ENCODE assay signal across 30 cellular contexts in genomic region chr3:134080761-134081160, GRCh38. TPM values are rescaled to one million over a fixed set of nuclear protein-coding genes. Genes with fewer than 3 reads are reported as not detected.
"Had no signal": no experiment of that assay in that cellular context is flagged by ENCODE, and none has a peak within 500 bp of the region (broad histone marks: within the 10 kb centered on the region; RNA-seq: fewer than 3 reads in every experiment).

No MANE protein-coding gene starts in this region.

- H3K36me3 Mint-ChIP-seq: activated CD4-positive, alpha-beta memory T cell treated with anti-CD3 and anti-CD28 coated beads for 36 hours; activated naive CD8-positive, alpha-beta T cell had no signal

- H3K4me3 Mint-ChIP-seq: activated CD4-positive, alpha-beta memory T cell treated with anti-CD3 and anti-CD28 coated beads for 36 hours; activated CD4-positive, alpha-beta T cell treated with anti-CD3 and anti-CD28 coated beads for 36 hours; activated CD4-positive, alpha-beta T cell treated with anti-CD3 and anti-CD28 coated beads, Interleukin-2, amount 10 ng/mL, durations not matched to agents 24 days and 14 days; activated naive CD8-positive, alpha-beta T cell; activated T-cell treated with anti-CD3 and anti-CD28 coated beads, Interleukin-2, amount 50 U/mL, for 4 hours; activated T-helper 17 cell treated with anti-CD3 and anti-CD28 coated beads, Interleukin-2, amount 50 U/mL, for 72 hours had no signal

- H3K4me1 ChIP-seq: adrenal gland, body of pancreas, colonic mucosa, esophagus squamous epithelium, gastroesophageal sphincter, heart right ventricle had no signal

- H3K79me2 ChIP-seq: hepatocyte had no signal

- H3K9me3 Mint-ChIP-seq: activated CD4-positive, alpha-beta memory T cell treated with anti-CD3 and anti-CD28 coated beads for 36 hours; activated CD4-positive, alpha-beta T cell treated with anti-CD3 and anti-CD28 coated beads, Interleukin-2, amount 10 ng/mL, durations not matched to agents 24 days and 14 days; activated T-cell treated with anti-CD3 and anti-CD28 coated beads, Interleukin-2, amount 50 U/mL, for 4 hours; activated T-helper 17 cell treated with anti-CD3 and anti-CD28 coated beads, Interleukin-2, amount 50 U/mL, for 72 hours had no signal

- H3K4me1 Mint-ChIP-seq: activated CD4-positive, alpha-beta T cell treated with anti-CD3 and anti-CD28 coated beads for 36 hours; activated CD4-positive, alpha-beta T cell treated with anti-CD3 and anti-CD28 coated beads, Interleukin-2, amount 10 ng/mL, durations not matched to agents 24 days and 14 days; activated T-helper 17 cell treated with anti-CD3 and anti-CD28 coated beads, Interleukin-2, amount 50 U/mL, for 72 hours had no signal

- H3K27me3 Mint-ChIP-seq: activated CD4-positive, alpha-beta T cell treated with anti-CD3 and anti-CD28 coated beads for 36 hours; activated CD4-positive, alpha-beta T cell treated with anti-CD3 and anti-CD28 coated beads, Interleukin-2, amount 10 ng/mL, durations not matched to agents 24 days and 14 days had no signal

- H3K36me3 ChIP-seq: adrenal gland, colonic mucosa, esophagus squamous epithelium, gastroesophageal sphincter, heart right ventricle had no signal

- DNase-seq: activated CD4-positive, alpha-beta memory T cell treated with anti-CD3 and anti-CD28 coated beads for 36 hours; activated CD4-positive, alpha-beta T cell treated with anti-CD3 and anti-CD28 coated beads for 36 hours; activated CD4-positive, alpha-beta T cell treated with anti-CD3 and anti-CD28 coated beads, Interleukin-2, amount 10 ng/mL, durations not matched to agents 24 days and 14 days; activated CD4-positive, CD25-positive, alpha-beta regulatory T cell; activated CD4-positive, CD25-positive, alpha-beta regulatory T cell treated with anti-CD3 and anti-CD28 coated beads, Interleukin-2, amount 50 U/mL, for 72 hours; activated CD8-positive, alpha-beta memory T cell treated with anti-CD3 and anti-CD28 coated beads for 24 hours; activated effector memory CD4-positive, alpha-beta T cell treated with Interleukin-2 at 50 U/mL for 16 hours; activated gamma-delta T cell treated with Interleukin-2 at 50 U/mL for 16 hours; activated naive CD4-positive, alpha-beta T cell treated with anti-CD3 and anti-CD28 coated beads, Interleukin-2, amount 50 U/mL, for 16 hours; activated naive CD4-positive, alpha-beta T cell treated with Interleukin-2 at 50 U/mL for 16 hours; activated T-cell treated with anti-CD3 and anti-CD28 coated beads, Interleukin-2, amount 50 U/mL, for 4 hours; adrenal gland; amygdala; aorta; body of pancreas; central memory CD4-positive, alpha-beta T cell; cerebellar nuclear complex; colonic mucosa; dorsolateral prefrontal cortex; effector memory CD4-positive, alpha-beta T cell; erythroblast; esophagus squamous epithelium; foreskin melanocyte; heart right ventricle; T-helper 2 cell had no signal

- H3K4me2 ChIP-seq: hepatocyte had no signal

- ATAC-seq: activated CD4-positive, alpha-beta T cell treated with anti-CD3 and anti-CD28 coated beads for 36 hours; activated T-cell treated with anti-CD3 and anti-CD28 coated beads, Interleukin-2, amount 50 U/mL, for 4 hours; activated T-helper 17 cell treated with anti-CD3 and anti-CD28 coated beads, Interleukin-2, amount 50 U/mL, for 72 hours; body of pancreas; gastroesophageal sphincter; heart right ventricle had no signal

- H3K27ac ChIP-seq: adrenal gland, body of pancreas, colonic mucosa, dorsolateral prefrontal cortex, esophagus squamous epithelium, gastroesophageal sphincter, heart right ventricle, hepatocyte had no signal

- H3K9me3 ChIP-seq: adrenal gland, body of pancreas, colonic mucosa had no signal

- H3K27ac Mint-ChIP-seq: activated CD4-positive, alpha-beta memory T cell treated with anti-CD3 and anti-CD28 coated beads for 36 hours; activated CD4-positive, alpha-beta T cell treated with anti-CD3 and anti-CD28 coated beads for 36 hours; activated CD4-positive, alpha-beta T cell treated with anti-CD3 and anti-CD28 coated beads, Interleukin-2, amount 10 ng/mL, durations not matched to agents 24 days and 14 days; activated naive CD8-positive, alpha-beta T cell; activated T-helper 17 cell treated with anti-CD3 and anti-CD28 coated beads, Interleukin-2, amount 50 U/mL, for 72 hours had no signal

- H3K4me3 ChIP-seq: adrenal gland, body of pancreas, colonic mucosa, dorsolateral prefrontal cortex, esophagus squamous epithelium, gastroesophageal sphincter, heart right ventricle, hepatocyte had no signal

- H3K27me3 ChIP-seq: adrenal gland, body of pancreas, colonic mucosa, dorsolateral prefrontal cortex, esophagus squamous epithelium, gastroesophageal sphincter, heart right ventricle, hepatocyte had no signal

- H2AFZ ChIP-seq: hepatocyte had no signal

RNA-seq across cellular contexts. Expression of gene SLCO2A1, which starts 51.0 kb away (rescaled TPM):
- total RNA-seq: activated CD4-positive, alpha-beta memory T cell treated with anti-CD3 and anti-CD28 coated beads for 36 hours; activated CD4-positive, alpha-beta T cell treated with anti-CD3 and anti-CD28 coated beads for 36 hours; activated CD4-positive, alpha-beta T cell treated with anti-CD3 and anti-CD28 coated beads, Interleukin-2, amount 10 ng/mL, durations not matched to agents 24 days and 14 days; activated T-helper 17 cell treated with anti-CD3 and anti-CD28 coated beads, Interleukin-2, amount 50 U/mL, for 72 hours; T-helper 1 cell treated with Interleukin-12 subunit alpha and Interleukin-12 subunit beta and Interleukin-4 antibody, amounts not matched to agents 30 ng/mL and 1 ng/mL, for 36 hours had no signal
